21 cellular contexts compared by ENCODE assay signal in the genomic region with DNA sequence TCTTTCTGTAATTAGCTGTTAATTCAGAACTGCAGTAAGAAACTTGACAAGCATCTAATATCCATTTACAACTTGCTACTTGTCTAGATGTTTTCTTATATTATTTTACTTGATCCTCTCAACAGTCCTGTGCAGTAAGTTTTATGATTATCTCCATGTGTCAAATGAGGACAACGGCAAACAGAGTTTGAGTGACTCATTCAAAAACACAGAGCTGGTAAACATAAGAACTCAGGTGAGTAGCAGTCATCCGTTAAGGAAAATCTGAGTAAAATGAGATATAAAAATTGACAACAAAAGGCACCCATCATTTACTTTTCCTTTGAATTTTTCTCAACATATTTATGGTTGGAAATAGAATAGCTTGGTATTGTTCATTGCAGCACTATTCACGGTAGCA.
DNase-seq lines count a peak whose midpoint lies in the region; ATAC-seq, FAIRE-seq and TF ChIP-seq lines count a peak whose summit lies in the region.
"Had no signal": no experiment of that assay in that cellular context is flagged by ENCODE, and none has a peak within 500 bp of the region (broad histone marks: within the 10 kb centered on the region; RNA-seq: fewer than 3 reads in every experiment).

No MANE protein-coding gene starts in this region.

- no peaks in the 10 kb centered on the region for H3K4me1 Mint-ChIP-seq in Calu3 (ENCODE audit: low read depth, unreplicated experiment)
- H3K4me1 Mint-ChIP-seq: CD4-positive, alpha-beta memory T cell; GM23338 had no signal

- DNase-seq in DMS53 (lab: John Stamatoyannopoulos, UW) (peak; percentile 72), LNCaP clone FGC (ENCODE audit: low read depth) (peak; percentile 72), K562 (ENCODE audit: extremely low read depth in 1 of 4, low spot score in 3 of 4) (no peak), prostate gland (ENCODE audit: low spot score) (no peak), H54 (ENCODE audit: insufficient read length, low spot score) (no peak), BE2C (no peak), mammary epithelial cell (no peak), Calu3 (no peak)
- DNase-seq: CD4-positive, alpha-beta memory T cell; COR-L47; DMS153; DMS79 treated with DMSO at 0.1 percent for 48 hours; GF-D8; HFFc6 had no signal

- no peaks in the 10 kb centered on the region for H3K36me3 Mint-ChIP-seq in Calu3 (ENCODE audit: insufficient read depth, unreplicated experiment)
- H3K36me3 Mint-ChIP-seq: CD4-positive, alpha-beta memory T cell had no signal

- no peak for TF ChIP-seq RAD21 in K562 (CRISPR knock-in tag; conservative IDR thresholded peaks at IDR 0.05 in 1 of 2, IDR thresholded peaks at IDR 0.05 in 1 of 2)

- peaks cover 0 to 3% of the 10 kb centered on the region in 2 experiments; a peak in 1 of 5 replicates for H3K4me1 ChIP-seq in K562 (replicated peaks in 1 of 2; ENCODE audit: control insufficient read depth in 2 of 2, insufficient read depth in 2 of 2, low read length in 2 of 2)
- peaks cover 4% of the 10 kb centered on the region for H3K4me1 ChIP-seq in prostate gland (replicated peaks)
- H3K4me1 ChIP-seq in BE2C = no peaks in the 10 kb centered on the region
- no peaks in the 10 kb centered on the region for H3K4me1 ChIP-seq in mammary epithelial cell (ENCODE audit: insufficient read depth, low read length)
- H3K4me1 ChIP-seq: HAP-1 had no signal

- H3K36me3 ChIP-seq in K562 (ENCODE audit: control insufficient read depth, insufficient read depth, low read length) = no peaks in the 10 kb centered on the region
- no peaks in the 10 kb centered on the region for H3K36me3 ChIP-seq in prostate gland
- no peaks in the 10 kb centered on the region for H3K36me3 ChIP-seq in BE2C
- no peaks in the 10 kb centered on the region for H3K36me3 ChIP-seq in mammary epithelial cell (ENCODE audit: insufficient read depth, low read length)
- H3K36me3 ChIP-seq: BLaER1 treated with 17β-estradiol and CSF1 and Interleukin-3, amounts not matched to agents 10 nM and 100 nM; HAP-1 had no signal

- no peaks in the 10 kb centered on the region for H3K79me2 ChIP-seq in K562 (ENCODE audit: control insufficient read depth, insufficient read depth, low read length)
- H3K79me2 ChIP-seq in mammary epithelial cell (ENCODE audit: insufficient read depth, low read length) = no peaks in the 10 kb centered on the region

- H3K9me1 ChIP-seq in K562 (ENCODE audit: control insufficient read depth, insufficient read depth, low read length) = no peaks in the 10 kb centered on the region

- ATAC-seq in K562 = no peak
- ATAC-seq: GM23338 had no signal

- H3K4me2 ChIP-seq in K562 (ENCODE audit: insufficient read depth, low read length) (no peak overlapping the region), mammary epithelial cell (ENCODE audit: insufficient read depth, low read depth, low read length) (no peak overlapping the region)
- H3K4me2 ChIP-seq: GM23338 had no signal

- CTCF ChIA-PET in K562 (lab: Yijun Ruan, JAX; ENCODE audit: low intra/inter-chr PET ratio) = no interaction called here
- CTCF ChIA-PET in mammary epithelial cell (lab: Charles Lee; ENCODE audit: low non-redundant PET) = no interaction called here
- CTCF ChIA-PET in Calu3 (lab: Charles Lee) = no interaction called here

- dilution Hi-C loops in mammary epithelial cell (cut with HindIII; ENCODE audit: low sequenced_read_pairs) = no loop called here

- FAIRE-seq in K562 (lab: Jason Lieb, UNC) = peak; percentile 26
- no peak for FAIRE-seq in H54 (lab: Jason Lieb, UNC)
- FAIRE-seq: A204.1, GM12891, GM18507 had no signal

- no peak for TF ChIP-seq EP300 in K562 (IDR thresholded peaks at IDR 0.05; ENCODE audit: low read length)

- POLR2A ChIA-PET in K562 (lab: Yijun Ruan, JAX) = interaction anchor here (0.9 to 1.0 kb wide), 3 partner anchors 9 to 15 kb away, joined by 3 to 6 read pairs (median 4); no protein-coding TSS in a partner anchor

- BruUV-seq in K562 (replicated peaks; lab: Mats Ljungman, UMichigan) = no TSS peak
- no TSS peak for BruUV-seq in mammary epithelial cell (replicated peaks; lab: Mats Ljungman, UMichigan)
- BruUV-seq in Calu3 (replicated peaks; lab: Mats Ljungman, UMichigan) = no TSS peak

- H3K4me3 Mint-ChIP-seq in Calu3 (ENCODE audit: low read depth, unreplicated experiment) = no peak overlapping the region
- H3K4me3 Mint-ChIP-seq: B cell; CD4-positive, alpha-beta memory T cell; GM23338; HFFc6 had no signal

- TF ChIP-seq POLR2A in K562 (conservative IDR thresholded peaks at IDR 0.05) (no peak), prostate gland (IDR thresholded peaks at IDR 0.05) (no peak), H54 (IDR thresholded peaks at IDR 0.05; ENCODE audit: low read depth, low read length) (no peak)

- H2AFZ ChIP-seq in K562 (ENCODE audit: low read depth, low read length) (no peak overlapping the region), mammary epithelial cell (ENCODE audit: low read depth, low read length) (no peak overlapping the region)
- H2AFZ ChIP-seq: GM23338 had no signal

- intact Hi-C loops in K562 (cut with micrococcal nuclease) = no loop called here
- intact Hi-C loops in prostate gland (cut with DNase I) = no loop called here
- intact Hi-C loops in mammary epithelial cell (cut with micrococcal nuclease) = no loop called here
- intact Hi-C loops in Calu3 (cut with micrococcal nuclease; ENCODE audit: unreplicated experiment) = no loop called here

- peaks cover 2% of the 10 kb centered on the region for H3K9me3 Mint-ChIP-seq in Calu3 (ENCODE audit: low read depth, unreplicated experiment)
- H3K9me3 Mint-ChIP-seq: CD4-positive, alpha-beta memory T cell; GM23338; HFFc6 had no signal

- peaks cover 0 to 3% of the 10 kb centered on the region in 2 experiments; a peak in 2 of 5 replicates for H3K27me3 ChIP-seq in K562 (ENCODE audit: control insufficient read depth in 2 of 2, insufficient read depth in 2 of 2, low read length in 2 of 2)
- no peaks in the 10 kb centered on the region for H3K27me3 ChIP-seq in prostate gland (replicated peaks; ENCODE audit: insufficient read depth)
- no peaks in the 10 kb centered on the region for H3K27me3 ChIP-seq in BE2C
- no peaks in the 10 kb centered on the region for H3K27me3 ChIP-seq in mammary epithelial cell (ENCODE audit: insufficient read depth, low read length)
- H3K27me3 ChIP-seq: BLaER1 treated with 17β-estradiol and CSF1 and Interleukin-3, amounts not matched to agents 10 nM and 100 nM had no signal

- TF ChIP-seq CTCF in LNCaP clone FGC (IDR thresholded peaks at IDR 0.05; ENCODE audit: control insufficient read depth, extremely low read depth, insufficient read depth) = no peak
- no peak for TF ChIP-seq CTCF in K562 (IDR thresholded peaks at IDR 0.05 in 2 of 3, conservative IDR thresholded peaks at IDR 0.05 in 1 of 3; ENCODE audit: insufficient read depth in 2 of 3, low read depth in 1 of 3, low read length in 3 of 3)
- TF ChIP-seq CTCF in prostate gland (IDR thresholded peaks at IDR 0.05) = no peak
- no peak for TF ChIP-seq CTCF in BE2C (IDR thresholded peaks at IDR 0.05; ENCODE audit: low read depth, low read length)
- TF ChIP-seq CTCF in mammary epithelial cell (conservative IDR thresholded peaks at IDR 0.05 in 1 of 2, IDR thresholded peaks at IDR 0.05 in 1 of 2; ENCODE audit: extremely low read depth in 1 of 2, insufficient read depth in 1 of 2, low read depth in 1 of 2, low read length in 2 of 2) = no peak
- TF ChIP-seq CTCF in Calu3 (IDR thresholded peaks at IDR 0.05; ENCODE audit: unreplicated experiment) = no peak

- H3K9ac ChIP-seq in K562 (ENCODE audit: insufficient read depth in 1 of 2, low read depth in 2 of 2, low read length in 2 of 2) (no peak overlapping the region), mammary epithelial cell (ENCODE audit: insufficient read depth, low read length) (no peak overlapping the region)
- H3K9ac ChIP-seq: BLaER1 treated with 17β-estradiol and CSF1 and Interleukin-3, amounts not matched to agents 10 nM and 100 nM had no signal

- H3K27ac ChIP-seq in K562 (ENCODE audit: extremely low read depth, low read depth, low read length) = no peak overlapping the region
- H3K27ac ChIP-seq in prostate gland = peak overlapping the region; percentile 31 to 79
- no peak overlapping the region for H3K27ac ChIP-seq in mammary epithelial cell (ENCODE audit: insufficient read depth, low read depth, low read length)
- H3K27ac ChIP-seq: BLaER1 treated with 17β-estradiol and CSF1 and Interleukin-3, amounts not matched to agents 10 nM and 100 nM had no signal

- in situ Hi-C loops in K562 (cut with MboI) (no loop called here), mammary epithelial cell (cut with MboI; ENCODE audit: low sequenced_read_pairs in 2 of 2) (no loop called here)

- peaks cover 44% of the 10 kb centered on the region for H3K27me3 Mint-ChIP-seq in Calu3 (ENCODE audit: unreplicated experiment)
- H3K27me3 Mint-ChIP-seq: CD4-positive, alpha-beta memory T cell had no signal

- H3K4me3 ChIP-seq in LNCaP clone FGC (ENCODE audit: low read depth, low read length) (no peak overlapping the region), K562 (no peak overlapping the region), prostate gland (no peak overlapping the region), BE2C (ENCODE audit: low read depth, low read length) (no peak overlapping the region), mammary epithelial cell (replicated peaks in 1 of 3; ENCODE audit: insufficient read depth in 1 of 3, low read depth in 2 of 3, low read length in 3 of 3) (no peak overlapping the region)
- H3K4me3 ChIP-seq: BLaER1 treated with 17β-estradiol and CSF1 and Interleukin-3, amounts not matched to agents 10 nM and 100 nM; GM23338; HAP-1 had no signal

- no peaks in the 10 kb centered on the region for H3K9me3 ChIP-seq in K562 (replicated peaks; ENCODE audit: control insufficient read depth, insufficient read depth, low read depth, low read length)
- no peaks in the 10 kb centered on the region for H3K9me3 ChIP-seq in prostate gland
- no peaks in the 10 kb centered on the region for H3K9me3 ChIP-seq in BE2C
- no peaks in the 10 kb centered on the region for H3K9me3 ChIP-seq in mammary epithelial cell (replicated peaks; ENCODE audit: insufficient read depth, low read length)
- H3K9me3 ChIP-seq: HAP-1 had no signal

- 2% methylated on average over 3 of the region's 3 CpGs for WGBS in K562 (ENCODE audit: insufficient coverage, low coverage, missing lambda C conversion rate)
- 69% methylated on average over 3 of the region's 3 CpGs for WGBS in prostate gland
- WGBS in mammary epithelial cell (ENCODE audit: low coverage, missing lambda C conversion rate) = 69% methylated on average over 3 of the region's 3 CpGs

- no peak overlapping the region for H3K27ac Mint-ChIP-seq in Calu3 (ENCODE audit: unreplicated experiment)
- H3K27ac Mint-ChIP-seq: B cell; CD4-positive, alpha-beta memory T cell; GM23338; HFFc6 had no signal

- no peaks in the 10 kb centered on the region for H4K20me1 ChIP-seq in K562 (replicated peaks; ENCODE audit: control insufficient read depth, insufficient read depth, low read length)
- H4K20me1 ChIP-seq in mammary epithelial cell (ENCODE audit: insufficient read depth, low read length) = no peaks in the 10 kb centered on the region
- H4K20me1 ChIP-seq: BLaER1 treated with 17β-estradiol and CSF1 and Interleukin-3, amounts not matched to agents 10 nM and 100 nM had no signal

TF ChIP-seq in K562, 482 proteins besides CTCF, POLR2A, EP300 and RAD21:
- TF ChIP-seq FOSL1 (tag; conservative IDR thresholded peaks at IDR 0.05) (peak; percentile 53; the same call in 1 of the 2 replicates), ZNF12 (CRISPR knock-in tag; IDR thresholded peaks at IDR 0.05) (no peak)

Comparison
In these comparisons a context has a peak if more than half of its experiments do, and no peak if none do; other contexts are left out.
1. DNase-seq: peak in DMS53 (single experiment) and LNCaP clone FGC (single experiment); none in K562 (0 of 4), prostate gland (single experiment), H54 (single experiment), BE2C (single experiment), mammary epithelial cell (single experiment) and Calu3 (single experiment).
2. H3K27ac ChIP-seq: peak in prostate gland (2 of 2); none in K562 (single experiment) and mammary epithelial cell (single experiment).